In the genomic region with DNA sequence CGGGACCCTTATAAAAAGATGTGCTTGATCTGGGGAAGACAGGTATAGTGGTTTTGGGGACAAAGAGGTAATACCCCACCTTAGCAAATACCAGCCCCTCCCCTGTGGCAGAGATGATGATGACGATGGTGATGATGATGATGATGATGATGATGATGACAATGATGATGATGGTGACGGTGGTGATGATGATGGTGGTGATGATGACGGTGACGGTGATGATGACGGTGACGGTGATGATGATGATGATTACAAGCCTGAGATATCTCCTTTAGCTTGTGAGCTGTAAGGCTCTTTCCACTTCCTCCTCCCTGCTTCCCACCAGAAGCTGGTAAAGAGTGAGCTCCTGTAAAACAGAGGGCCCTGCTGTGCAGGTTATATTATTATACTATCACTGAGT, we compare ENCODE assay signal across 34 cellular contexts.
"Had no signal": no experiment of that assay in that cellular context is flagged by ENCODE, and none has a peak within 500 bp of the region (broad histone marks: within the 10 kb centered on the region; RNA-seq: fewer than 3 reads in every experiment).

No MANE protein-coding gene starts in this region.

- FAIRE-seq: astrocyte, TTC549 had no signal

- H3K9me3 ChIP-seq: adrenal gland, body of pancreas, breast epithelium had no signal

- H3K27ac ChIP-seq: adrenal gland, body of pancreas, brain microvascular endothelial cell, breast epithelium, VCaP had no signal

- H3K36me3 ChIP-seq: adrenal gland, brain microvascular endothelial cell, breast epithelium had no signal

- H3K4me3 ChIP-seq: adrenal gland, body of pancreas, breast epithelium had no signal

- H3K27me3 ChIP-seq: adrenal gland, body of pancreas, brain microvascular endothelial cell, breast epithelium had no signal

- ATAC-seq: activated CD8-positive, alpha-beta T cell treated with anti-CD3 and anti-CD28 coated beads for 36 hours; activated naive CD4-positive, alpha-beta T cell treated with anti-CD3 and anti-CD28 coated beads, Interleukin-2, amount 50 U/mL, for 72 hours; activated T-cell treated with anti-CD3 and anti-CD28 coated beads, Interleukin-2, amount 50 U/mL, for 4 hours; activated T-cell treated with anti-CD3 and anti-CD28 coated beads, Interleukin-2, amount 50 U/mL, for 72 hours; activated T-helper 17 cell treated with anti-CD3 and anti-CD28 coated beads, Interleukin-2, amount 50 U/mL, for 72 hours; body of pancreas; T-cell had no signal

- DNase-seq: activated B cell treated with CpG ODN at 0.5 μM for 24 hours; activated CD4-positive, alpha-beta memory T cell treated with anti-CD3 and anti-CD28 coated beads for 36 hours; activated CD4-positive, alpha-beta T cell treated with anti-CD3 and anti-CD28 coated beads for 4 hours; activated CD4-positive, alpha-beta T cell treated with anti-CD3 and anti-CD28 coated beads, Interleukin-2, amount 10 ng/mL, durations not matched to agents 24 days and 14 days; activated CD4-positive, alpha-beta T cell treated with anti-CD3 and anti-CD28 coated beads, Interleukin-2, amount 50 U/mL, for 1 hour; activated CD4-positive, alpha-beta T cell treated with anti-CD3 and anti-CD28 coated beads, Interleukin-2, amount 50 U/mL, for 4 hours; activated CD4-positive, CD25-positive, alpha-beta regulatory T cell treated with anti-CD3 and anti-CD28 coated beads, Interleukin-2, amount 50 U/mL, for 72 hours; activated CD8-positive, alpha-beta memory T cell treated with anti-CD3 and anti-CD28 coated beads, Interleukin-2, amount 50 U/mL, for 4 hours; activated CD8-positive, alpha-beta T cell treated with anti-CD3 and anti-CD28 coated beads for 36 hours; activated effector memory CD4-positive, alpha-beta T cell treated with anti-CD3 and anti-CD28 coated beads, Interleukin-2, amount 50 U/mL, for 16 hours; activated gamma-delta T cell treated with Interleukin-2 at 50 U/mL for 16 hours; activated naive CD4-positive, alpha-beta T cell; activated naive CD4-positive, alpha-beta T cell treated with anti-CD3 and anti-CD28 coated beads for 36 hours; activated naive CD4-positive, alpha-beta T cell treated with anti-CD3 and anti-CD28 coated beads, Interleukin-2, amount 50 U/mL, for 16 hours; activated naive CD8-positive, alpha-beta T cell treated with anti-CD3 and anti-CD28 coated beads for 36 hours; activated T-cell treated with anti-CD3 and anti-CD28 coated beads for 4 hours; activated T-cell treated with anti-CD3 and anti-CD28 coated beads, Interleukin-2, amount 50 U/mL, for 1 hour; activated T-cell treated with anti-CD3 and anti-CD28 coated beads, Interleukin-2, amount 50 U/mL, for 4 hours; activated T-cell treated with anti-CD3 and anti-CD28 coated beads, Interleukin-2, amount 50 U/mL, for 72 hours; adrenal gland; amniotic stem cell; aorta; body of pancreas; brain microvascular endothelial cell; caudate nucleus; T-cell; T-helper 2 cell; T-helper 9 cell had no signal

- H3K4me1 ChIP-seq: adrenal gland, breast epithelium had no signal
